In the genomic region with DNA sequence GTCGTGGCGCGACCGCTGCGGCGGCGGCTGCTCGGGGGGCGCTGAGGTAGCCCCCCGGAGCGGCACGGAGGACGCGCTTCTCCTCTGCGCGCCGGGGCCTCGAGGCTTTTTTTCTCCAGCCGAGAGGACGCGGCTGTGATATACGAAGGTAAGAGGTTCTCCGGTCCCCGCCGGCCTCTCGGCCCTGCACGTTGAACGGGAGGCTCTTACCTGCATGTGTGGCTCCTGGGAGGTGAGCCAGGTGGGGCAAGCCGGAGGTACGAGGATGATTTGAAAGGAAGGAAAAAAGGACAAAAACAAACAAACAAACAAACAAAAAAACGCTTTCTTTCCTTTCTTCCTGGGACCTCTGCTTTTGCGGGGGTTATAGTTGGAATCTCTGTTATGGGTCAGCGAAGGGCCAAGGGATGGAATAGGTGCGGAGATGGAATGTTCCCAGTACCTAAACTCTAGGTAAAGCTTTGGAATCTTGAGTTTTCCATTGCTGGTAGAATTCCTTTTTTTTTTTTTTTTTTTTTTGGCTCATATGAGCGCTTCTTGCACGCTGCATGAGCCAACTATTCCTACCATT, we compare ENCODE assay signal across 8 cellular contexts. TPM values are rescaled to one million over a fixed set of nuclear protein-coding genes. Genes with fewer than 3 reads are reported as not detected.
DNase-seq lines count a peak whose midpoint lies in the region; ATAC-seq and TF ChIP-seq lines count a peak whose summit lies in the region.

No MANE protein-coding gene starts in this region.

- H3K36me3 ChIP-seq in HUES64 (ENCODE audit: insufficient read depth, low read length) (no peaks in the 10 kb centered on the region), skeletal muscle satellite cell (ENCODE audit: insufficient read depth, low read length) (no peaks in the 10 kb centered on the region)

- peak overlapping the region; percentile 90 for H3K4me3 Mint-ChIP-seq in Calu3 (ENCODE audit: low read depth, unreplicated experiment)
- peak overlapping the region; percentile 85 to 96 for H3K4me3 Mint-ChIP-seq in activated T-cell treated with anti-CD3 and anti-CD28 coated beads, Interleukin-2, amount 50 U/mL, for 72 hours

- H3K4me1 Mint-ChIP-seq in Calu3 (ENCODE audit: low read depth, unreplicated experiment), result peaks cover 9% of the 10 kb centered on the region
- peaks cover 63% of the 10 kb centered on the region for H3K4me1 Mint-ChIP-seq in activated T-cell treated with anti-CD3 and anti-CD28 coated beads, Interleukin-2, amount 50 U/mL, for 72 hours (ENCODE audit: low read depth)

- H3K4me2 ChIP-seq in skeletal muscle satellite cell (ENCODE audit: low read length), result peak overlapping the region; percentile 94

- H3K27me3 ChIP-seq in HUES64 (ENCODE audit: insufficient read depth, low read length) (no peaks in the 10 kb centered on the region), right cardiac atrium (ENCODE audit: control insufficient read depth, insufficient read depth) (no peaks in the 10 kb centered on the region), skeletal muscle satellite cell (ENCODE audit: control insufficient read depth, insufficient read depth, low read length) (no peaks in the 10 kb centered on the region)

- intact Hi-C loops in Calu3 (cut with micrococcal nuclease; ENCODE audit: unreplicated experiment) (loop anchor here (5.0 kb wide), 2 partner anchors 42 to 112 kb away; no protein-coding TSS in a partner anchor), right cardiac atrium (cut with DNase I) (no loop called here)

- peak overlapping the region; percentile 95 for H3K4me3 ChIP-seq in HUES64 (ENCODE audit: low read length)
- H3K4me3 ChIP-seq in right cardiac atrium (ENCODE audit: low read length), result peak overlapping the region; percentile 97
- peak overlapping the region; percentile 87 for H3K4me3 ChIP-seq in skeletal muscle satellite cell (ENCODE audit: low read length)

- H3K9ac ChIP-seq in HUES64 (ENCODE audit: low read depth, low read length) (peak overlapping the region; percentile 89), skeletal muscle satellite cell (ENCODE audit: low read depth, low read length) (peak overlapping the region; percentile 86)

- CTCF ChIA-PET in Calu3 (lab: Charles Lee), result interaction anchor here (0.7 to 1.4 kb wide), 5 partner anchors 10 to 586 kb away, joined by 3 to 10 read pairs (median 4); no protein-coding TSS in a partner anchor

- peak; percentile 21 for ATAC-seq in GM19467 (IDR thresholded peaks at IDR 0.05; ENCODE audit: unreplicated experiment)
- ATAC-seq in activated T-cell treated with anti-CD3 and anti-CD28 coated beads, Interleukin-2, amount 50 U/mL, for 72 hours (replicated peaks in 1 of 2), result peak; percentile 3 to 8
- ATAC-seq in right cardiac atrium, result no peak

- H3K4me1 ChIP-seq in HUES64 (ENCODE audit: insufficient read depth, low read length) (peaks cover 31% of the 10 kb centered on the region), right cardiac atrium (ENCODE audit: control insufficient read depth, insufficient read depth, low read length) (no peaks in the 10 kb centered on the region), skeletal muscle satellite cell (ENCODE audit: control insufficient read depth, insufficient read depth, low read length) (peaks cover 22% of the 10 kb centered on the region)

- DNase-seq in Calu3, result no peak
- no peak for DNase-seq in activated T-cell treated with anti-CD3 and anti-CD28 coated beads, Interleukin-2, amount 50 U/mL, for 72 hours
- DNase-seq in right cardiac atrium, result peak in 1 of 3 donors; percentile 41
- DNase-seq in NCI-H128 (lab: John Stamatoyannopoulos, UW; ENCODE audit: unreplicated experiment), result no peak
- DNase-seq in hepatic stellate cell (ENCODE audit: low spot score), result no peak

- no TSS peak for BruUV-seq in Calu3 (replicated peaks; lab: Mats Ljungman, UMichigan)

- no peaks in the 10 kb centered on the region for H3K9me3 Mint-ChIP-seq in Calu3 (ENCODE audit: low read depth, unreplicated experiment)
- no peaks in the 10 kb centered on the region for H3K9me3 Mint-ChIP-seq in activated T-cell treated with anti-CD3 and anti-CD28 coated beads, Interleukin-2, amount 50 U/mL, for 72 hours

- H3K27ac Mint-ChIP-seq in Calu3 (ENCODE audit: unreplicated experiment), result peak overlapping the region; percentile 91
- H3K27ac Mint-ChIP-seq in activated T-cell treated with anti-CD3 and anti-CD28 coated beads, Interleukin-2, amount 50 U/mL, for 72 hours, result peak overlapping the region; percentile 96

- H3K9me3 ChIP-seq in HUES64 (ENCODE audit: insufficient read depth, low read depth, low read length) (no peaks in the 10 kb centered on the region), right cardiac atrium (ENCODE audit: control insufficient read depth, low read length) (no peaks in the 10 kb centered on the region), skeletal muscle satellite cell (replicated peaks; ENCODE audit: low read length) (no peaks in the 10 kb centered on the region)

- H3K27ac ChIP-seq in HUES64 (ENCODE audit: low read depth, low read length) (peak overlapping the region; percentile 96), right cardiac atrium (ENCODE audit: low read length) (peak overlapping the region; percentile 98)

- H3K27me3 Mint-ChIP-seq in Calu3 (ENCODE audit: unreplicated experiment), result no peaks in the 10 kb centered on the region
- H3K27me3 Mint-ChIP-seq in activated T-cell treated with anti-CD3 and anti-CD28 coated beads, Interleukin-2, amount 50 U/mL, for 72 hours (ENCODE audit: low read depth), result no peaks in the 10 kb centered on the region

- TF ChIP-seq CTCF in Calu3 (IDR thresholded peaks at IDR 0.05; ENCODE audit: unreplicated experiment), result no peak

- WGBS in HUES64, result 1% methylated on average over 31 of the region's 36 CpGs
- under 1% methylated on average over 36 of the region's 36 CpGs for WGBS in right cardiac atrium

- peaks cover 31% of the 10 kb centered on the region for H3K36me3 Mint-ChIP-seq in Calu3 (ENCODE audit: insufficient read depth, unreplicated experiment)
- H3K36me3 Mint-ChIP-seq in activated T-cell treated with anti-CD3 and anti-CD28 coated beads, Interleukin-2, amount 50 U/mL, for 72 hours (ENCODE audit: insufficient read depth in 2 of 2), result peaks cover 2 to 3% of the 10 kb centered on the region in 2 donors

RNA-seq across cellular contexts. Expression of a gene that starts 0.6 kb away (rescaled TPM):
- total RNA-seq in Calu3 (2022) (47.4 and 52.4 TPM in 2 replicates), right cardiac atrium (10 to 100 TPM; 28.4 to 42.6 (median 38.7) TPM)
- polyA plus RNA-seq in HUES64 (2013, experiment 1 of 2), result 31.4 TPM
- polyA plus RNA-seq in HUES64 (2013, experiment 2 of 2), result 26.8 TPM
- total RNA-seq in activated T-cell treated with anti-CD3 and anti-CD28 coated beads, Interleukin-2, amount 50 U/mL, for 72 hours, result 10 to 100 TPM; 38.0 to 46.5 TPM
- 6.5 TPM for polyA plus RNA-seq in right cardiac atrium
- total RNA-seq in skeletal muscle satellite cell (2012; rRNA removed), result 14.2 and 17.5 TPM in 2 replicates

Comparison
In these comparisons a context has a peak if more than half of its experiments do, and no peak if none do; other contexts are left out.
1. ATAC-seq: peak in GM19467 (single experiment) and activated T-cell treated with anti-CD3 and anti-CD28 coated beads, Interleukin-2, amount 50 U/mL, for 72 hours (2 of 2); none in right cardiac atrium (0 of 2).
2. Peak in every context shown above with its lines, with median percentiles within 50 percentile points of each other: H3K4me3 ChIP-seq.